2 cellular contexts compared by ENCODE assay signal in genomic region chr7:140605337-140605736, GRCh38.
TF ChIP-seq lines count a peak whose summit lies in the region.

No MANE protein-coding gene starts in this region.

TF ChIP-seq in IMR-90, 13 proteins besides CTCF, POLR2A, EP300 and RAD21:
- TF ChIP-seq CHD1 (IDR thresholded peaks at IDR 0.05; ENCODE audit: low read depth, low read length) (no peak; the same call in 1 of the 2 replicates), BHLHE40 (IDR thresholded peaks at IDR 0.05; ENCODE audit: low read depth, low read length) (no peak), SMC3 (IDR thresholded peaks at IDR 0.05; ENCODE audit: low read depth, low read length) (peak; percentile 24; the same call in 1 of the 2 replicates), RFX5 (IDR thresholded peaks at IDR 0.05; ENCODE audit: low read depth, low read length) (no peak), USF2 (IDR thresholded peaks at IDR 0.05; ENCODE audit: low read depth, low read length) (no peak), RCOR1 (IDR thresholded peaks at IDR 0.05; ENCODE audit: insufficient replicate concordance, low read length) (peak; percentile 54), FOS (IDR thresholded peaks at IDR 0.05; ENCODE audit: low read depth, low read length) (peak; percentile 61; the same call in 1 of the 2 replicates), MAZ (IDR thresholded peaks at IDR 0.05; ENCODE audit: borderline replicate concordance, low read depth, low read length) (peak; percentile 18; the same call in 1 of the 2 replicates), NFE2L2 (IDR thresholded peaks at IDR 0.05; ENCODE audit: low read depth, low read length) (no peak), MXI1 (IDR thresholded peaks at IDR 0.05; ENCODE audit: borderline replicate concordance, low read depth, low read length) (no peak), CEBPB (IDR thresholded peaks at IDR 0.05; ENCODE audit: low read depth, low read length) (no peak)

TF ChIP-seq in H1, 55 proteins besides CTCF, POLR2A, EP300 and RAD21:
- TF ChIP-seq SIRT6 (IDR thresholded peaks at IDR 0.05; ENCODE audit: low read length) (no peak), SP4 (IDR thresholded peaks at IDR 0.05; ENCODE audit: low read length) (no peak), SP1 (IDR thresholded peaks at IDR 0.05; ENCODE audit: low read depth, low read length) (no peak), RNF2 (IDR thresholded peaks at IDR 0.05; ENCODE audit: borderline replicate concordance, low read depth, low read length, missing control alignments, poor library complexity, severe bottlenecking) (no peak), POLR2AphosphoS5 (IDR thresholded peaks at IDR 0.05; ENCODE audit: low read depth, low read length) (no peak), NANOG (IDR thresholded peaks at IDR 0.05; ENCODE audit: insufficient read depth, low read depth, low read length, poor library complexity, severe bottlenecking) (no peak), RBBP5 (IDR thresholded peaks at IDR 0.05; ENCODE audit: borderline replicate concordance, low read depth, low read length) (no peak), CHD2 (IDR thresholded peaks at IDR 0.05; ENCODE audit: low read length) (no peak), GTF2F1 (IDR thresholded peaks at IDR 0.05; ENCODE audit: borderline replicate concordance, low read depth, low read length) (no peak), EZH2 (IDR thresholded peaks at IDR 0.05; ENCODE audit: low read depth, low read length, severe bottlenecking) (no peak), MAFK (IDR thresholded peaks at IDR 0.05; ENCODE audit: low read depth, low read length) (no peak), CHD7 (IDR thresholded peaks at IDR 0.05; ENCODE audit: insufficient replicate concordance, low read length) (no peak), CHD1 (IDR thresholded peaks at IDR 0.05; ENCODE audit: low read depth, low read length) (no peak), NRF1 (IDR thresholded peaks at IDR 0.05; ENCODE audit: low read depth, low read length) (no peak), CBX8 (IDR thresholded peaks at IDR 0.05; ENCODE audit: borderline replicate concordance, low read depth, low read length) (no peak), RFX5 (IDR thresholded peaks at IDR 0.05; ENCODE audit: borderline replicate concordance, low read depth, low read length) (no peak), HDAC6 (IDR thresholded peaks at IDR 0.05; ENCODE audit: low read depth, low read length) (no peak), PHF8 (conservative IDR thresholded peaks at IDR 0.05; ENCODE audit: low read depth, low read length) (no peak), USF2 (IDR thresholded peaks at IDR 0.05; ENCODE audit: low read length) (no peak)
TF ChIP-seq in H1: peak in this region for 0.
